18 cellular contexts compared by ENCODE assay signal in the genomic region with DNA sequence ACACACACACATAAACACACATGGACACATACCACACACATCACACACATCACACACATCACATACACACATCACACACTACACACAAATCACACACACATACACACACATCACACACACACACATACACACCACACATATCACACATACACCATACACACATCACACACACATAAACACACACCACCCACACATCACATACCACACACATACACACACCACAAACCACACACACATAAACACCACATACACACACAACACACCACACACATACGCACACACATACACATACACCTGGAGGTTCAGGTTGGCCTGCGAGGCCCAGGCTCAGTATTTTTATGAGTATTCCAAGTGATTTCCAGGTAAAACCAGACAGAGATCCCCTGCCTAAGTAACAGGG.
"Had no signal": no experiment of that assay in that cellular context is flagged by ENCODE, and none has a peak within 500 bp of the region (broad histone marks: within the 10 kb centered on the region; RNA-seq: fewer than 3 reads in every experiment).

No MANE protein-coding gene starts in this region.

- H3K4me1 ChIP-seq: colonic mucosa, right atrium auricular region, upper lobe of left lung had no signal

- H3K27ac ChIP-seq: colonic mucosa, heart left ventricle, neutrophil, ovary, right atrium auricular region, stomach, upper lobe of left lung, vagina had no signal

- H3K9me3 ChIP-seq: colonic mucosa, heart left ventricle, neutrophil, ovary, right atrium auricular region, stomach, upper lobe of left lung, vagina had no signal

- H3K27ac Mint-ChIP-seq: naive thymus-derived CD4-positive, alpha-beta T cell; nephron progenitor cell had no signal

- H3K4me1 Mint-ChIP-seq: naive thymus-derived CD4-positive, alpha-beta T cell had no signal

- H3K27me3 ChIP-seq: colonic mucosa, heart left ventricle, neutrophil, ovary, right atrium auricular region, upper lobe of left lung, vagina had no signal

- H3K4me3 Mint-ChIP-seq: naive thymus-derived CD4-positive, alpha-beta T cell; nephron progenitor cell had no signal

- ATAC-seq: left colon; naive thymus-derived CD4-positive, alpha-beta T cell had no signal

- H3K4me3 ChIP-seq: colonic mucosa, heart left ventricle, ovary, right atrium auricular region, stomach, upper lobe of left lung, vagina had no signal

- DNase-seq: colonic mucosa; erythroblast; heart left ventricle; hippocampal formation; left colon; naive thymus-derived CD4-positive, alpha-beta T cell; nephron progenitor cell; ovary; small intestine; stimulated activated CD4-positive, alpha-beta T cell treated with anti-CD3 and anti-CD28 coated beads, Interleukin-12 subunit alpha, Interleukin-12 subunit beta, amount 100 ng/mL, for 4 hours; stimulated activated naive CD4-positive, alpha-beta T cell; stomach; substantia nigra; upper lobe of left lung had no signal

- H3K36me3 Mint-ChIP-seq: naive thymus-derived CD4-positive, alpha-beta T cell had no signal

- FAIRE-seq: frontal cortex, small intestine had no signal

- H3K36me3 ChIP-seq: colonic mucosa, heart left ventricle, neutrophil, ovary, right atrium auricular region, stomach, upper lobe of left lung, vagina had no signal

- H3K9me3 Mint-ChIP-seq: naive thymus-derived CD4-positive, alpha-beta T cell; nephron progenitor cell had no signal
